ENCODE assay signal across 1 cellular context in the genomic region with DNA sequence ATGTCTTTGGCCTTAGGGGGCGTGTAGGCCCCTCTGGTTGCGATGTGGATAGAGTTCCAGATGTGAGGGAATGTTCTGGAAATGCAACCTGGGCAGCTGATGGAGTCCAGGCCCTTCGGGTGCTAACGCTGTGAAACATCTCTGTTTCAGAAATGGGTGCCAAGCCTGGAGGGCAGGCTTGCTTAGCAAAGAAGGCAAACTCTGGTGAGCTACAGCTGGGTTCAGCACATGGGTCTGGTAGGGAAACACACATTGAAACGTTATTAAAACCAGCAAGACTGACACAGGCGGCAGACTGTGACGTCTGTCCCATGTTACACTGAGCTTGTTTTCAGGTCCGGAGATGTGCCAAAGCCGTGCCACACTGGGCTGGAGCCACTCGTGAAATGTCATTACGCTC.
TF ChIP-seq lines count a peak whose summit lies in the region.

No MANE protein-coding gene starts in this region.

TF ChIP-seq in H1, 55 proteins besides CTCF, POLR2A, EP300 and RAD21:
- TF ChIP-seq, protein P1, sequence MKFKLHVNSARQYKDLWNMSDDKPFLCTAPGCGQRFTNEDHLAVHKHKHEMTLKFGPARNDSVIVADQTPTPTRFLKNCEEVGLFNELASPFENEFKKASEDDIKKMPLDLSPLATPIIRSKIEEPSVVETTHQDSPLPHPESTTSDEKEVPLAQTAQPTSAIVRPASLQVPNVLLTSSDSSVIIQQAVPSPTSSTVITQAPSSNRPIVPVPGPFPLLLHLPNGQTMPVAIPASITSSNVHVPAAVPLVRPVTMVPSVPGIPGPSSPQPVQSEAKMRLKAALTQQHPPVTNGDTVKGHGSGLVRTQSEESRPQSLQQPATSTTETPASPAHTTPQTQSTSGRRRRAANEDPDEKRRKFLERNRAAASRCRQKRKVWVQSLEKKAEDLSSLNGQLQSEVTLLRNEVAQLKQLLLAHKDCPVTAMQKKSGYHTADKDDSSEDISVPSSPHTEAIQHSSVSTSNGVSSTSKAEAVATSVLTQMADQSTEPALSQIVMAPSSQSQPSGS (IDR thresholded peaks at IDR 0.05; ENCODE audit: low read length): no peak
- TF ChIP-seq CTBP2 (IDR thresholded peaks at IDR 0.05; ENCODE audit: borderline replicate concordance, insufficient read depth, insufficient read length, low read length): no peak
- no peak for TF ChIP-seq BCL11A (IDR thresholded peaks at IDR 0.05; ENCODE audit: low read depth in 2 of 2, low read length in 2 of 2)
- no peak for TF ChIP-seq HDAC2 (IDR thresholded peaks at IDR 0.05; ENCODE audit: borderline replicate concordance in 1 of 2, low read depth in 2 of 2, low read length in 2 of 2)
- no peak for TF ChIP-seq KDM1A (IDR thresholded peaks at IDR 0.05; ENCODE audit: borderline replicate concordance, low read length)
- no peak for TF ChIP-seq PHF8 (conservative IDR thresholded peaks at IDR 0.05; ENCODE audit: low read depth, low read length)
- TF ChIP-seq, protein P2, sequence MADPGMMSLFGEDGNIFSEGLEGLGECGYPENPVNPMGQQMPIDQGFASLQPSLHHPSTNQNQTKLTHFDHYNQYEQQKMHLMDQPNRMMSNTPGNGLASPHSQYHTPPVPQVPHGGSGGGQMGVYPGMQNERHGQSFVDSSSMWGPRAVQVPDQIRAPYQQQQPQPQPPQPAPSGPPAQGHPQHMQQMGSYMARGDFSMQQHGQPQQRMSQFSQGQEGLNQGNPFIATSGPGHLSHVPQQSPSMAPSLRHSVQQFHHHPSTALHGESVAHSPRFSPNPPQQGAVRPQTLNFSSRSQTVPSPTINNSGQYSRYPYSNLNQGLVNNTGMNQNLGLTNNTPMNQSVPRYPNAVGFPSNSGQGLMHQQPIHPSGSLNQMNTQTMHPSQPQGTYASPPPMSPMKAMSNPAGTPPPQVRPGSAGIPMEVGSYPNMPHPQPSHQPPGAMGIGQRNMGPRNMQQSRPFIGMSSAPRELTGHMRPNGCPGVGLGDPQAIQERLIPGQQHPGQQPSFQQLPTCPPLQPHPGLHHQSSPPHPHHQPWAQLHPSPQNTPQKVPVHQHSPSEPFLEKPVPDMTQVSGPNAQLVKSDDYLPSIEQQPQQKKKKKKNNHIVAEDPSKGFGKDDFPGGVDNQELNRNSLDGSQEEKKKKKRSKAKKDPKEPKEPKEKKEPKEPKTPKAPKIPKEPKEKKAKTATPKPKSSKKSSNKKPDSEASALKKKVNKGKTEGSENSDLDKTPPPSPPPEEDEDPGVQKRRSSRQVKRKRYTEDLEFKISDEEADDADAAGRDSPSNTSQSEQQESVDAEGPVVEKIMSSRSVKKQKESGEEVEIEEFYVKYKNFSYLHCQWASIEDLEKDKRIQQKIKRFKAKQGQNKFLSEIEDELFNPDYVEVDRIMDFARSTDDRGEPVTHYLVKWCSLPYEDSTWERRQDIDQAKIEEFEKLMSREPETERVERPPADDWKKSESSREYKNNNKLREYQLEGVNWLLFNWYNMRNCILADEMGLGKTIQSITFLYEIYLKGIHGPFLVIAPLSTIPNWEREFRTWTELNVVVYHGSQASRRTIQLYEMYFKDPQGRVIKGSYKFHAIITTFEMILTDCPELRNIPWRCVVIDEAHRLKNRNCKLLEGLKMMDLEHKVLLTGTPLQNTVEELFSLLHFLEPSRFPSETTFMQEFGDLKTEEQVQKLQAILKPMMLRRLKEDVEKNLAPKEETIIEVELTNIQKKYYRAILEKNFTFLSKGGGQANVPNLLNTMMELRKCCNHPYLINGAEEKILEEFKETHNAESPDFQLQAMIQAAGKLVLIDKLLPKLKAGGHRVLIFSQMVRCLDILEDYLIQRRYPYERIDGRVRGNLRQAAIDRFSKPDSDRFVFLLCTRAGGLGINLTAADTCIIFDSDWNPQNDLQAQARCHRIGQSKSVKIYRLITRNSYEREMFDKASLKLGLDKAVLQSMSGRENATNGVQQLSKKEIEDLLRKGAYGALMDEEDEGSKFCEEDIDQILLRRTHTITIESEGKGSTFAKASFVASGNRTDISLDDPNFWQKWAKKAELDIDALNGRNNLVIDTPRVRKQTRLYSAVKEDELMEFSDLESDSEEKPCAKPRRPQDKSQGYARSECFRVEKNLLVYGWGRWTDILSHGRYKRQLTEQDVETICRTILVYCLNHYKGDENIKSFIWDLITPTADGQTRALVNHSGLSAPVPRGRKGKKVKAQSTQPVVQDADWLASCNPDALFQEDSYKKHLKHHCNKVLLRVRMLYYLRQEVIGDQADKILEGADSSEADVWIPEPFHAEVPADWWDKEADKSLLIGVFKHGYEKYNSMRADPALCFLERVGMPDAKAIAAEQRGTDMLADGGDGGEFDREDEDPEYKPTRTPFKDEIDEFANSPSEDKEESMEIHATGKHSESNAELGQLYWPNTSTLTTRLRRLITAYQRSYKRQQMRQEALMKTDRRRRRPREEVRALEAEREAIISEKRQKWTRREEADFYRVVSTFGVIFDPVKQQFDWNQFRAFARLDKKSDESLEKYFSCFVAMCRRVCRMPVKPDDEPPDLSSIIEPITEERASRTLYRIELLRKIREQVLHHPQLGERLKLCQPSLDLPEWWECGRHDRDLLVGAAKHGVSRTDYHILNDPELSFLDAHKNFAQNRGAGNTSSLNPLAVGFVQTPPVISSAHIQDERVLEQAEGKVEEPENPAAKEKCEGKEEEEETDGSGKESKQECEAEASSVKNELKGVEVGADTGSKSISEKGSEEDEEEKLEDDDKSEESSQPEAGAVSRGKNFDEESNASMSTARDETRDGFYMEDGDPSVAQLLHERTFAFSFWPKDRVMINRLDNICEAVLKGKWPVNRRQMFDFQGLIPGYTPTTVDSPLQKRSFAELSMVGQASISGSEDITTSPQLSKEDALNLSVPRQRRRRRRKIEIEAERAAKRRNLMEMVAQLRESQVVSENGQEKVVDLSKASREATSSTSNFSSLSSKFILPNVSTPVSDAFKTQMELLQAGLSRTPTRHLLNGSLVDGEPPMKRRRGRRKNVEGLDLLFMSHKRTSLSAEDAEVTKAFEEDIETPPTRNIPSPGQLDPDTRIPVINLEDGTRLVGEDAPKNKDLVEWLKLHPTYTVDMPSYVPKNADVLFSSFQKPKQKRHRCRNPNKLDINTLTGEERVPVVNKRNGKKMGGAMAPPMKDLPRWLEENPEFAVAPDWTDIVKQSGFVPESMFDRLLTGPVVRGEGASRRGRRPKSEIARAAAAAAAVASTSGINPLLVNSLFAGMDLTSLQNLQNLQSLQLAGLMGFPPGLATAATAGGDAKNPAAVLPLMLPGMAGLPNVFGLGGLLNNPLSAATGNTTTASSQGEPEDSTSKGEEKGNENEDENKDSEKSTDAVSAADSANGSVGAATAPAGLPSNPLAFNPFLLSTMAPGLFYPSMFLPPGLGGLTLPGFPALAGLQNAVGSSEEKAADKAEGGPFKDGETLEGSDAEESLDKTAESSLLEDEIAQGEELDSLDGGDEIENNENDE (IDR thresholded peaks at IDR 0.05; ENCODE audit: insufficient replicate concordance, low read length): no peak
